Comparison of ENCODE assay signal across 8 cellular contexts in the genomic region with DNA sequence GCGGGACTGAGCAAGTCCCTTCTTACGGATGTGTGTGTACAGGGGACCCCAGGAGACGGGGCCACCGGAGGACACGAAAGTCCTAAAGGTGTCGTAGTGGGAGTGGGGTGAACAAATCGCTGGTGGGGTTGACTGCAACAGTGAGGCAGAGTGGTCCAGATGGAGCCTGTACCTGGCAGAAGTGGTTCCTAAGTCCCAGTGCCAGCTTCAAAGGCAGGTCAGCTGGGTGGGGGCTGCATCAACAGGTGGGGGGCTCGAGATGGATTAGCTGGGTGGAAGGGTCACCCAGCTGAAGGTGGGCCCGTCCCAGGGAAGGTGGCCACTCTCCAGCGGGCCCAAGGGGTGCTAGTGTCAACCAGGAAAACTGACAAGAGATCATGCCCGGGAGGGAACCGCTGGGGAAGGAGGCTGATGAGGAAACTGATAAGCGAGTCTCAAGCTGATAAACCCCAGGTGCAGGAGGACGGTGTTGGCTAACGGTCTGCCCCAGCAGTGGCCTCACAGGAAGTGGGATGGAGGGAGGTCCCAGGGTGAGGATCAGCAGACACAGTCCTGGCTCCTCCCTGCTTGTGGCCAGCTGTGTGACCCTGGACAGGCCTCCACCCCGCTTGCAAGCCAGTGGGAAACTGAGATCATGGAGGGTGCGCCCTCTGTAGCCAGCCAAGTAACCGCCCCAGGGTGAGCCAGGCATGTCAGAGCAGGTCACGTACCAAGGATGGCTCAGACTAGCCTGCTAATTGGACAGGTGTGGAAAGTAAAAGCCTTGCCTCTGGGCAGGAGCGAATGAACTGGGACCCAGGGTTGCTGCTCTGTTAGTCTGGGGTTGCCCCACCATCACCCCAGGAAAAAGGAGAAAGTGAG. TPM values are rescaled to one million over a fixed set of nuclear protein-coding genes. Genes with fewer than 3 reads are reported as not detected.
DNase-seq lines count a peak whose midpoint lies in the region; ATAC-seq and TF ChIP-seq lines count a peak whose summit lies in the region.

No MANE protein-coding gene starts in this region.

- peak overlapping the region; percentile 86 for H3K4me3 Mint-ChIP-seq in stimulated activated naive CD8-positive, alpha-beta T cell treated with anti-CD3 and anti-CD28 coated beads, Interleukin-15, Interleukin-2, amounts not matched to agents 100 ng/mL and 50 ng/mL, for 24 hours

- no peaks in the 10 kb centered on the region for H3K9me3 Mint-ChIP-seq in stimulated activated naive CD8-positive, alpha-beta T cell treated with anti-CD3 and anti-CD28 coated beads, Interleukin-15, Interleukin-2, amounts not matched to agents 100 ng/mL and 50 ng/mL, for 24 hours

- H3K27me3 Mint-ChIP-seq in stimulated activated naive CD8-positive, alpha-beta T cell treated with anti-CD3 and anti-CD28 coated beads, Interleukin-15, Interleukin-2, amounts not matched to agents 100 ng/mL and 50 ng/mL, for 24 hours = no peaks in the 10 kb centered on the region

- peak overlapping the region; percentile 81 for H3K27ac Mint-ChIP-seq in stimulated activated naive CD8-positive, alpha-beta T cell treated with anti-CD3 and anti-CD28 coated beads, Interleukin-15, Interleukin-2, amounts not matched to agents 100 ng/mL and 50 ng/mL, for 24 hours

- peak overlapping the region; percentile 89 to 97 for H3K27ac ChIP-seq in left lung

- H3K4me1 Mint-ChIP-seq in stimulated activated naive CD8-positive, alpha-beta T cell treated with anti-CD3 and anti-CD28 coated beads, Interleukin-15, Interleukin-2, amounts not matched to agents 100 ng/mL and 50 ng/mL, for 24 hours (ENCODE audit: low read depth) = peaks cover 16% of the 10 kb centered on the region

- intact Hi-C loops in left lung (cut with DNase I) = no loop called here

- TF ChIP-seq CTCF in choroid plexus epithelial cell (conservative IDR thresholded peaks at IDR 0.05; ENCODE audit: low read depth, low read length) = no peak
- TF ChIP-seq CTCF in left lung (IDR thresholded peaks at IDR 0.05) = no peak

- H3K36me3 Mint-ChIP-seq in stimulated activated naive CD8-positive, alpha-beta T cell treated with anti-CD3 and anti-CD28 coated beads, Interleukin-15, Interleukin-2, amounts not matched to agents 100 ng/mL and 50 ng/mL, for 24 hours (ENCODE audit: low read depth) = no peaks in the 10 kb centered on the region

- H3K9me3 ChIP-seq in left lung = no peaks in the 10 kb centered on the region

- ATAC-seq in GM19351 (IDR thresholded peaks at IDR 0.05; ENCODE audit: unreplicated experiment) = peak; percentile 56
- ATAC-seq in left lung = peak; percentile 47

- peaks cover 0 to 22% of the 10 kb centered on the region in 2 donors for H3K36me3 ChIP-seq in left lung

- DNase-seq in DMS 273 treated with DMSO at 0.1 percent for 48 hours (lab: John Stamatoyannopoulos, UW) = peak; percentile 5
- DNase-seq in HT-29 (ENCODE audit: low spot score) = peak; percentile 49
- peak; percentile 84 for DNase-seq in SKM-1 treated with dmso at 0.1 percent for 144 hours (lab: John Stamatoyannopoulos, UW; ENCODE audit: unreplicated experiment)
- peak; percentile 83 for DNase-seq in choroid plexus epithelial cell (ENCODE audit: low read depth)
- DNase-seq in left lung = peak; percentile 86 to 87
- DNase-seq in DMS114 treated with DMSO at 0.1 percent for 48 hours (lab: John Stamatoyannopoulos, UW; ENCODE audit: unreplicated experiment) = no peak

- peaks cover 7 to 43% of the 10 kb centered on the region in 2 donors for H3K4me1 ChIP-seq in left lung

- H3K4me3 ChIP-seq in choroid plexus epithelial cell (ENCODE audit: low read depth, low read length) = peak overlapping the region; percentile 77
- peak overlapping the region; percentile 86 to 93 for H3K4me3 ChIP-seq in left lung

- H3K27me3 ChIP-seq in left lung = no peaks in the 10 kb centered on the region

RNA-seq across cellular contexts. Expression of a gene that starts 1.0 kb away (rescaled TPM):
- 16.9 and 22.9 TPM in 2 replicates for total RNA-seq in HT-29 (2014; rRNA removed; shearing (Covaris generic))
- total RNA-seq in left lung = 10 to 100 TPM; 20.7 to 23.2 TPM

RNA-seq across cellular contexts. Expression of a gene that starts 7.7 kb away (rescaled TPM):
- total RNA-seq in HT-29 (2014; rRNA removed; shearing (Covaris generic)) = 7.7 and 9.8 TPM in 2 replicates
- total RNA-seq in left lung = 10 to 100 TPM; 12.1 to 16.4 TPM

RNA-seq across cellular contexts. Expression of a gene that starts 26.5 kb away (rescaled TPM):
- total RNA-seq in HT-29 (2014; rRNA removed; shearing (Covaris generic)) = 42.6 and 43.3 TPM in 2 replicates
- 10 to 100 TPM; 11.2 to 18.7 TPM for total RNA-seq in left lung

RNA-seq across cellular contexts. Expression of a gene that starts 35.1 kb away (rescaled TPM):
- total RNA-seq in HT-29 (2014; rRNA removed; shearing (Covaris generic)) = 24.7 and 28.9 TPM in 2 replicates
- total RNA-seq in left lung = 10 to 100 TPM; 25.9 to 28.4 TPM

RNA-seq across cellular contexts. Expression of a gene that starts 53.5 kb away (rescaled TPM):
- not detected in 2 replicates for total RNA-seq in HT-29 (2014; rRNA removed; shearing (Covaris generic))
- 1 to 10 TPM; 4.5 to 7.9 TPM for total RNA-seq in left lung
